ENCODE assay signal across 8 cellular contexts in genomic region chr9:93577940-93578682, GRCh38. TPM values are rescaled to one million over a fixed set of nuclear protein-coding genes. Genes with fewer than 3 reads are reported as not detected.
DNase-seq lines count a peak whose midpoint lies in the region; ATAC-seq and TF ChIP-seq lines count a peak whose summit lies in the region.

No MANE protein-coding gene starts in this region.

- H3K79me2 ChIP-seq in smooth muscle cell (ENCODE audit: low read depth), result peaks cover 74% of the 10 kb centered on the region

- no peak for DNase-seq in HL-60 (ENCODE audit: low read depth in 1 of 2, low spot score in 1 of 2)
- peak; percentile 54 for DNase-seq in activated CD8-positive, alpha-beta memory T cell treated with anti-CD3 and anti-CD28 coated beads, Interleukin-2, amount 50 U/mL, for 48 hours
- no peak for DNase-seq in left ventricle myocardium superior
- no peak for DNase-seq in smooth muscle cell (lab: John Stamatoyannopoulos, UW; ENCODE audit: unreplicated experiment)
- DNase-seq in kidney glomerular epithelial cell (lab: John Stamatoyannopoulos, UW), result no peak
- no peak for DNase-seq in putamen (ENCODE audit: low spot score)

- peaks cover 58% of the 10 kb centered on the region for H4K20me1 ChIP-seq in smooth muscle cell (ENCODE audit: low read depth)

- ATAC-seq in left ventricle myocardium superior, result peak; percentile 27
- no peak for ATAC-seq in HG03439 (IDR thresholded peaks at IDR 0.05; ENCODE audit: unreplicated experiment)
- no peak for ATAC-seq in GM18502 (IDR thresholded peaks at IDR 0.05; ENCODE audit: poor library complexity, unreplicated experiment)

- H3K4me3 ChIP-seq in HL-60 (replicated peaks; ENCODE audit: insufficient read depth, low read length), result peak overlapping the region; percentile 57
- peak overlapping the region; percentile 79 for H3K4me3 ChIP-seq in smooth muscle cell

- no peaks in the 10 kb centered on the region for H3K9me3 ChIP-seq in smooth muscle cell (replicated peaks; ENCODE audit: low read depth)

- no peaks in the 10 kb centered on the region for H3F3A ChIP-seq in smooth muscle cell (ENCODE audit: low read depth)

- no peak overlapping the region for H2AFZ ChIP-seq in smooth muscle cell (ENCODE audit: low read depth)

- WGBS in smooth muscle cell (ENCODE audit: low lambda C conversion rate), result 76% methylated on average over 14 of the region's 14 CpGs

- no peak for TF ChIP-seq CTCF in HL-60 (IDR thresholded peaks at IDR 0.05; ENCODE audit: insufficient read depth, low read length)
- no peak for TF ChIP-seq CTCF in smooth muscle cell (IDR thresholded peaks at IDR 0.05; ENCODE audit: borderline replicate concordance, insufficient read depth, poor library complexity, severe bottlenecking)

- H3K4me1 ChIP-seq in smooth muscle cell (ENCODE audit: low read depth), result peaks cover 20% of the 10 kb centered on the region

- H3K4me2 ChIP-seq in smooth muscle cell, result peak overlapping the region; percentile 99

- H3K27ac ChIP-seq in HL-60 (replicated peaks), result no peak overlapping the region
- no peak overlapping the region for H3K27ac ChIP-seq in smooth muscle cell (ENCODE audit: low read depth)

- peak overlapping the region; percentile 62 for H3K9ac ChIP-seq in smooth muscle cell (ENCODE audit: low read depth)

- no peaks in the 10 kb centered on the region for H3K36me3 ChIP-seq in smooth muscle cell (ENCODE audit: low read depth)

- H3K27me3 ChIP-seq in HL-60 (ENCODE audit: insufficient read depth, poor library complexity, severe bottlenecking) (no peaks in the 10 kb centered on the region), smooth muscle cell (ENCODE audit: low read depth) (no peaks in the 10 kb centered on the region)

- intact Hi-C loops in left ventricle myocardium superior (cut with micrococcal nuclease), result no loop called here

RNA-seq across cellular contexts. Expression of gene PHF2, which starts 1.7 kb away (rescaled TPM):
- 32.0 TPM for total RNA-seq in left ventricle myocardium superior
- total RNA-seq in smooth muscle cell, result 18.0 and 18.3 TPM in 2 replicates
- 11.1 and 13.0 TPM in 2 replicates for polyA plus RNA-seq in smooth muscle cell
